In the genomic region with DNA sequence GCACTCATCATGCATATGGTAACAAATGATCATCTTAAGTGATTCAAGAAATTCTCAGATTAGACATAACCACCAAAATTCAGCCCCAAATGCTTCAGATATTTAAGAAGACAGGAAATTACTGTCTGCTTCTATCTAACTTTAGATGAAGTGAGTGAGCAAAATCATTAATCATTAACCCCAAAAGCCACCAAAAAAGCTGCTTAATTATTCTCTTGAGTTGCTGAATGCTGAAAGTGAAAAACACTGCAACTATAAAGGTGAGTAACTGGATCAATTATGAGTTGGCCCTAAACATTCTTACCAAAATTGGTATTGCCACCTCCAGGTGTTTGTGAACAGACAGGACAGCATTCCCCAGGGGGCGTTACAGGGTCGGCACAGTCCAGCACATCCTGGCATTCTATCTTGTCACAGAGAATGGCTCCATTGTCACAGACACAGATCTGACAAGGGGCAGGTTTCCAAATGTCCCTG, we compare ENCODE assay signal across 1 cellular context.
TF ChIP-seq lines count a peak whose summit lies in the region.

No MANE protein-coding gene starts in this region.

TF ChIP-seq in H1, 55 proteins besides CTCF, POLR2A, EP300 and RAD21 (continued from another document):
- TF ChIP-seq CHD7 (IDR thresholded peaks at IDR 0.05; ENCODE audit: insufficient replicate concordance, low read length) (no peak), POU5F1 (IDR thresholded peaks at IDR 0.05; ENCODE audit: low read depth, low read length) (no peak), CBX5 (IDR thresholded peaks at IDR 0.05; ENCODE audit: low read depth, low read length) (no peak), ATF3 (IDR thresholded peaks at IDR 0.05; ENCODE audit: insufficient read depth, low read depth, low read length) (no peak), SAP30 (IDR thresholded peaks at IDR 0.05; ENCODE audit: insufficient read depth, insufficient replicate concordance, low read length) (no peak)
- TF ChIP-seq, protein P1, sequence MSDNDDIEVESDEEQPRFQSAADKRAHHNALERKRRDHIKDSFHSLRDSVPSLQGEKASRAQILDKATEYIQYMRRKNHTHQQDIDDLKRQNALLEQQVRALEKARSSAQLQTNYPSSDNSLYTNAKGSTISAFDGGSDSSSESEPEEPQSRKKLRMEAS (IDR thresholded peaks at IDR 0.05), result no peak
